In the genomic region with DNA sequence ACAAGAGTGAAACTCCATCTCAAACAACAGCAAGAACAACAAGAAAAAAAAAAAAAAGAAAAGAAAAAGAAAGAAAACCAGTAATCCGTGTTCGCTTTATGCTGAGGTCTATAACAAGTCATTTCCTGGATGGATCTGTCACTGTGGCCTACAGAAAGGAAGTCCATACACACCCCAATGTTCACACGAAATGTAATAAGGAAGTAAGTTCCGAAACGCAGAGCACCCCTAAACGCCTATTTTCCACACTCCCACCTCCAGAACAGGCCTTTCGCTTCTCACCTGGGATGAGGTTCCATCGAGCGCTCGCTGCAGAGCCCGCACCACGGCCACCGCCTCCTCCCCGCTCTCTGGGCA, we compare ENCODE assay signal across 6 cellular contexts. TPM values are rescaled to one million over a fixed set of nuclear protein-coding genes. Genes with fewer than 3 reads are reported as not detected.
DNase-seq lines count a peak whose midpoint lies in the region; ATAC-seq lines count a peak whose summit lies in the region.

No MANE protein-coding gene starts in this region.

- peaks cover 16 to 31% of the 10 kb centered on the region in 2 donors for H3K4me1 Mint-ChIP-seq in stimulated activated naive B cell treated with anti-CD40 and anti-IgM and Interleukin-4, amounts not matched to agents 10 μg/mL and 1 μg/mL and 100 μg/mL, for 72 hours

- peak overlapping the region; percentile 95 to 99 for H3K27ac ChIP-seq in esophagus (ENCODE audit: low read depth in 2 of 2, low read length in 1 of 2)

- peaks cover under 1 to 6% of the 10 kb centered on the region in 2 donors for H3K9me3 ChIP-seq in esophagus (ENCODE audit: control insufficient read depth in 2 of 2, insufficient read depth in 1 of 2, low read depth in 1 of 2, low read length in 1 of 2)

- H3K36me3 ChIP-seq in esophagus (ENCODE audit: control insufficient read depth in 2 of 2, insufficient read depth in 2 of 2, low read length in 1 of 2): peaks cover 7% of the 10 kb centered on the region in 2 donors

- H3K36me3 Mint-ChIP-seq in stimulated activated naive B cell treated with anti-CD40 and anti-IgM and Interleukin-4, amounts not matched to agents 10 μg/mL and 1 μg/mL and 100 μg/mL, for 72 hours: peaks cover 37 to 48% of the 10 kb centered on the region in 2 donors

- peak; percentile 15 for ATAC-seq in GM18519 (IDR thresholded peaks at IDR 0.05; ENCODE audit: low FRiP score, unreplicated experiment)
- ATAC-seq in stimulated activated naive B cell treated with anti-CD40 and anti-IgM and Interleukin-4, amounts not matched to agents 10 μg/mL and 1 μg/mL and 100 μg/mL, for 72 hours (replicated peaks): peak; percentile 44 to 50
- no peak for ATAC-seq in GM18873 (IDR thresholded peaks at IDR 0.05; ENCODE audit: low FRiP score, unreplicated experiment)

- H3K9me3 Mint-ChIP-seq in stimulated activated naive B cell treated with anti-CD40 and anti-IgM and Interleukin-4, amounts not matched to agents 10 μg/mL and 1 μg/mL and 100 μg/mL, for 72 hours: peaks cover under 1 to 2% of the 10 kb centered on the region in 2 donors

- peak overlapping the region; percentile 92 to 99 for H3K4me3 ChIP-seq in esophagus (ENCODE audit: low read depth in 1 of 2, low read length in 2 of 2)

- H3K4me3 Mint-ChIP-seq in stimulated activated naive B cell treated with anti-CD40 and anti-IgM and Interleukin-4, amounts not matched to agents 10 μg/mL and 1 μg/mL and 100 μg/mL, for 72 hours: peak overlapping the region; percentile 91 to 98

- DNase-seq in NAMALWA (ENCODE audit: low spot score) (peak; percentile 59), cerebellar cortex (ENCODE audit: low spot score) (no peak)
- DNase-seq in stimulated activated naive B cell treated with anti-CD40 and anti-IgM and Interleukin-4, amounts not matched to agents 10 μg/mL and 1 μg/mL and 100 μg/mL, for 72 hours: no peak

- H3K27ac Mint-ChIP-seq in stimulated activated naive B cell treated with anti-CD40 and anti-IgM and Interleukin-4, amounts not matched to agents 10 μg/mL and 1 μg/mL and 100 μg/mL, for 72 hours: peak overlapping the region; percentile 99

- H3K4me1 ChIP-seq in esophagus (ENCODE audit: control insufficient read depth in 2 of 2, insufficient read depth in 2 of 2, low read length in 1 of 2): peaks cover 3 to 5% of the 10 kb centered on the region in 2 donors

- H3K27me3 ChIP-seq in esophagus (ENCODE audit: control insufficient read depth in 1 of 2, insufficient read depth in 2 of 2, low read length in 2 of 2): no peaks in the 10 kb centered on the region

- 0% methylated on average over 14 of the region's 14 CpGs for WGBS in esophagus, 2 donors

- H3K27me3 Mint-ChIP-seq in stimulated activated naive B cell treated with anti-CD40 and anti-IgM and Interleukin-4, amounts not matched to agents 10 μg/mL and 1 μg/mL and 100 μg/mL, for 72 hours: no peaks in the 10 kb centered on the region

RNA-seq across cellular contexts. Expression of a gene that starts 0.7 kb away (rescaled TPM):
- 10 to 100 TPM; 15.2 to 19.8 TPM for polyA plus RNA-seq in esophagus

RNA-seq across cellular contexts. Expression of a gene that starts 5.1 kb away (rescaled TPM):
- 1 to 10 TPM; 2.2 to 2.5 TPM for polyA plus RNA-seq in esophagus

RNA-seq across cellular contexts. Expression of a gene that starts 26.6 kb away (rescaled TPM):
- 10 to 100 TPM in 1 of 2 donors, 1 to 10 TPM in 1; 4.7 to 11.3 TPM for polyA plus RNA-seq in esophagus

RNA-seq across cellular contexts. Expression of a gene that starts 33.4 kb away (rescaled TPM):
- 1,000 to 10,000 TPM; 1,217 to 1,445 TPM for polyA plus RNA-seq in esophagus

RNA-seq across cellular contexts. Expression of a gene that starts 52.6 kb away (rescaled TPM):
- polyA plus RNA-seq in esophagus: 1 to 10 TPM; 2.8 to 3.8 TPM
